1 cellular context compared by ENCODE assay signal in genomic region chr17:27670791-27671590, GRCh38.
TF ChIP-seq lines count a peak whose summit lies in the region.

No MANE protein-coding gene starts in this region.

TF ChIP-seq in H1, 55 proteins besides CTCF, POLR2A, EP300 and RAD21 (continued from another document):
- TF ChIP-seq NRF1 (IDR thresholded peaks at IDR 0.05; ENCODE audit: low read depth, low read length) (no peak), ZNF274 (IDR thresholded peaks at IDR 0.05; ENCODE audit: borderline replicate concordance, extremely low read depth, low read length) (no peak), SUZ12 (IDR thresholded peaks at IDR 0.05; ENCODE audit: low read length) (no peak)
